Comparison of ENCODE assay signal across 1 cellular context in genomic region chrX:37685452-37686347, GRCh38.
TF ChIP-seq lines count a peak whose summit lies in the region.

Gene XK, plus strand, starts transcription at chrX:37685791. Its CDS starts 171 bp downstream, at chrX:37685962.

TF ChIP-seq in WTC11, 78 proteins besides CTCF, POLR2A, EP300 and RAD21 (continued from another document and continues in another):
- TF ChIP-seq, protein P1, sequence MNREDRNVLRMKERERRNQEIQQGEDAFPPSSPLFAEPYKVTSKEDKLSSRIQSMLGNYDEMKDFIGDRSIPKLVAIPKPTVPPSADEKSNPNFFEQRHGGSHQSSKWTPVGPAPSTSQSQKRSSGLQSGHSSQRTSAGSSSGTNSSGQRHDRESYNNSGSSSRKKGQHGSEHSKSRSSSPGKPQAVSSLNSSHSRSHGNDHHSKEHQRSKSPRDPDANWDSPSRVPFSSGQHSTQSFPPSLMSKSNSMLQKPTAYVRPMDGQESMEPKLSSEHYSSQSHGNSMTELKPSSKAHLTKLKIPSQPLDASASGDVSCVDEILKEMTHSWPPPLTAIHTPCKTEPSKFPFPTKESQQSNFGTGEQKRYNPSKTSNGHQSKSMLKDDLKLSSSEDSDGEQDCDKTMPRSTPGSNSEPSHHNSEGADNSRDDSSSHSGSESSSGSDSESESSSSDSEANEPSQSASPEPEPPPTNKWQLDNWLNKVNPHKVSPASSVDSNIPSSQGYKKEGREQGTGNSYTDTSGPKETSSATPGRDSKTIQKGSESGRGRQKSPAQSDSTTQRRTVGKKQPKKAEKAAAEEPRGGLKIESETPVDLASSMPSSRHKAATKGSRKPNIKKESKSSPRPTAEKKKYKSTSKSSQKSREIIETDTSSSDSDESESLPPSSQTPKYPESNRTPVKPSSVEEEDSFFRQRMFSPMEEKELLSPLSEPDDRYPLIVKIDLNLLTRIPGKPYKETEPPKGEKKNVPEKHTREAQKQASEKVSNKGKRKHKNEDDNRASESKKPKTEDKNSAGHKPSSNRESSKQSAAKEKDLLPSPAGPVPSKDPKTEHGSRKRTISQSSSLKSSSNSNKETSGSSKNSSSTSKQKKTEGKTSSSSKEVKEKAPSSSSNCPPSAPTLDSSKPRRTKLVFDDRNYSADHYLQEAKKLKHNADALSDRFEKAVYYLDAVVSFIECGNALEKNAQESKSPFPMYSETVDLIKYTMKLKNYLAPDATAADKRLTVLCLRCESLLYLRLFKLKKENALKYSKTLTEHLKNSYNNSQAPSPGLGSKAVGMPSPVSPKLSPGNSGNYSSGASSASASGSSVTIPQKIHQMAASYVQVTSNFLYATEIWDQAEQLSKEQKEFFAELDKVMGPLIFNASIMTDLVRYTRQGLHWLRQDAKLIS (CRISPR knock-in tag; IDR thresholded peaks at IDR 0.05; ENCODE audit: borderline replicate concordance), result peak; percentile 74; the same call in 1 of the 2 replicates
- TF ChIP-seq, protein P2, sequence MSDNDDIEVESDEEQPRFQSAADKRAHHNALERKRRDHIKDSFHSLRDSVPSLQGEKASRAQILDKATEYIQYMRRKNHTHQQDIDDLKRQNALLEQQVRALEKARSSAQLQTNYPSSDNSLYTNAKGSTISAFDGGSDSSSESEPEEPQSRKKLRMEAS (CRISPR knock-in tag; IDR thresholded peaks at IDR 0.05), result peak; percentile 97
- TF ChIP-seq TCF7 (CRISPR knock-in tag; IDR thresholded peaks at IDR 0.05; ENCODE audit: low read depth) (peak; percentile 82; the same call in 1 of the 2 replicates), CREM (CRISPR knock-in tag; IDR thresholded peaks at IDR 0.05) (0 out of 2 replicates have a peak, but pooled peaks have one; percentile 27), GRHL2 (CRISPR knock-in tag; IDR thresholded peaks at IDR 0.05; ENCODE audit: insufficient replicate concordance, severe bottlenecking) (no peak), ZNF219 (CRISPR knock-in tag; IDR thresholded peaks at IDR 0.05; ENCODE audit: borderline replicate concordance) (no peak), MYBL2 (CRISPR knock-in tag; IDR thresholded peaks at IDR 0.05) (peak; percentile 94), NR2C2 (CRISPR knock-in tag; IDR thresholded peaks at IDR 0.05) (peak; percentile 63; the same call in 1 of the 2 replicates), EMX1 (CRISPR knock-in tag; IDR thresholded peaks at IDR 0.05) (no peak), ZNF396 (CRISPR knock-in tag; IDR thresholded peaks at IDR 0.05; ENCODE audit: borderline replicate concordance) (no peak), GABPB1 (CRISPR knock-in tag; IDR thresholded peaks at IDR 0.05) (no peak), NFYB (CRISPR knock-in tag; conservative IDR thresholded peaks at IDR 0.05; ENCODE audit: low read depth) (0 out of 2 replicates have a peak, but pooled peaks have one; percentile 36), NR3C1 (CRISPR knock-in tag; conservative IDR thresholded peaks at IDR 0.05; ENCODE audit: low read depth) (no peak), GTF2I (CRISPR knock-in tag; conservative IDR thresholded peaks at IDR 0.05) (no peak), ESRRA (CRISPR knock-in tag; IDR thresholded peaks at IDR 0.05; ENCODE audit: borderline replicate concordance) (peak; percentile 94), JUN (CRISPR knock-in tag; IDR thresholded peaks at IDR 0.05) (peak; percentile 92), RELA (CRISPR knock-in tag; IDR thresholded peaks at IDR 0.05; ENCODE audit: borderline replicate concordance) (peak; percentile 96), USF1 (CRISPR knock-in tag; IDR thresholded peaks at IDR 0.05) (peak; percentile 62), ZNF121 (CRISPR knock-in tag; IDR thresholded peaks at IDR 0.05) (no peak), SMAD3 (CRISPR knock-in tag; IDR thresholded peaks at IDR 0.05; ENCODE audit: borderline replicate concordance) (peak; percentile 95; the same call in 1 of the 2 replicates), PRRX2 (CRISPR knock-in tag; IDR thresholded peaks at IDR 0.05) (no peak), ZNF281 (CRISPR knock-in tag; IDR thresholded peaks at IDR 0.05) (peak; percentile 86), ETV6 (CRISPR knock-in tag; IDR thresholded peaks at IDR 0.05) (peak; percentile 91), IRF1 (CRISPR knock-in tag; IDR thresholded peaks at IDR 0.05) (peak; percentile 91)
- TF ChIP-seq, protein P3, sequence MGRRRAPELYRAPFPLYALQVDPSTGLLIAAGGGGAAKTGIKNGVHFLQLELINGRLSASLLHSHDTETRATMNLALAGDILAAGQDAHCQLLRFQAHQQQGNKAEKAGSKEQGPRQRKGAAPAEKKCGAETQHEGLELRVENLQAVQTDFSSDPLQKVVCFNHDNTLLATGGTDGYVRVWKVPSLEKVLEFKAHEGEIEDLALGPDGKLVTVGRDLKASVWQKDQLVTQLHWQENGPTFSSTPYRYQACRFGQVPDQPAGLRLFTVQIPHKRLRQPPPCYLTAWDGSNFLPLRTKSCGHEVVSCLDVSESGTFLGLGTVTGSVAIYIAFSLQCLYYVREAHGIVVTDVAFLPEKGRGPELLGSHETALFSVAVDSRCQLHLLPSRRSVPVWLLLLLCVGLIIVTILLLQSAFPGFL (CRISPR knock-in tag; IDR thresholded peaks at IDR 0.05; ENCODE audit: borderline replicate concordance), result 0 out of 2 replicates have a peak, but pooled peaks have one; percentile 75
- TF ChIP-seq, protein P4, sequence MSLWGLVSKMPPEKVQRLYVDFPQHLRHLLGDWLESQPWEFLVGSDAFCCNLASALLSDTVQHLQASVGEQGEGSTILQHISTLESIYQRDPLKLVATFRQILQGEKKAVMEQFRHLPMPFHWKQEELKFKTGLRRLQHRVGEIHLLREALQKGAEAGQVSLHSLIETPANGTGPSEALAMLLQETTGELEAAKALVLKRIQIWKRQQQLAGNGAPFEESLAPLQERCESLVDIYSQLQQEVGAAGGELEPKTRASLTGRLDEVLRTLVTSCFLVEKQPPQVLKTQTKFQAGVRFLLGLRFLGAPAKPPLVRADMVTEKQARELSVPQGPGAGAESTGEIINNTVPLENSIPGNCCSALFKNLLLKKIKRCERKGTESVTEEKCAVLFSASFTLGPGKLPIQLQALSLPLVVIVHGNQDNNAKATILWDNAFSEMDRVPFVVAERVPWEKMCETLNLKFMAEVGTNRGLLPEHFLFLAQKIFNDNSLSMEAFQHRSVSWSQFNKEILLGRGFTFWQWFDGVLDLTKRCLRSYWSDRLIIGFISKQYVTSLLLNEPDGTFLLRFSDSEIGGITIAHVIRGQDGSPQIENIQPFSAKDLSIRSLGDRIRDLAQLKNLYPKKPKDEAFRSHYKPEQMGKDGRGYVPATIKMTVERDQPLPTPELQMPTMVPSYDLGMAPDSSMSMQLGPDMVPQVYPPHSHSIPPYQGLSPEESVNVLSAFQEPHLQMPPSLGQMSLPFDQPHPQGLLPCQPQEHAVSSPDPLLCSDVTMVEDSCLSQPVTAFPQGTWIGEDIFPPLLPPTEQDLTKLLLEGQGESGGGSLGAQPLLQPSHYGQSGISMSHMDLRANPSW (CRISPR knock-in tag; conservative IDR thresholded peaks at IDR 0.05; ENCODE audit: low read depth), result no peak
- TF ChIP-seq, protein P5, sequence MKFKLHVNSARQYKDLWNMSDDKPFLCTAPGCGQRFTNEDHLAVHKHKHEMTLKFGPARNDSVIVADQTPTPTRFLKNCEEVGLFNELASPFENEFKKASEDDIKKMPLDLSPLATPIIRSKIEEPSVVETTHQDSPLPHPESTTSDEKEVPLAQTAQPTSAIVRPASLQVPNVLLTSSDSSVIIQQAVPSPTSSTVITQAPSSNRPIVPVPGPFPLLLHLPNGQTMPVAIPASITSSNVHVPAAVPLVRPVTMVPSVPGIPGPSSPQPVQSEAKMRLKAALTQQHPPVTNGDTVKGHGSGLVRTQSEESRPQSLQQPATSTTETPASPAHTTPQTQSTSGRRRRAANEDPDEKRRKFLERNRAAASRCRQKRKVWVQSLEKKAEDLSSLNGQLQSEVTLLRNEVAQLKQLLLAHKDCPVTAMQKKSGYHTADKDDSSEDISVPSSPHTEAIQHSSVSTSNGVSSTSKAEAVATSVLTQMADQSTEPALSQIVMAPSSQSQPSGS (CRISPR knock-in tag; IDR thresholded peaks at IDR 0.05; ENCODE audit: borderline replicate concordance, low read depth), result 0 out of 2 replicates have a peak, but pooled peaks have one; percentile 44
- TF ChIP-seq, protein P6, sequence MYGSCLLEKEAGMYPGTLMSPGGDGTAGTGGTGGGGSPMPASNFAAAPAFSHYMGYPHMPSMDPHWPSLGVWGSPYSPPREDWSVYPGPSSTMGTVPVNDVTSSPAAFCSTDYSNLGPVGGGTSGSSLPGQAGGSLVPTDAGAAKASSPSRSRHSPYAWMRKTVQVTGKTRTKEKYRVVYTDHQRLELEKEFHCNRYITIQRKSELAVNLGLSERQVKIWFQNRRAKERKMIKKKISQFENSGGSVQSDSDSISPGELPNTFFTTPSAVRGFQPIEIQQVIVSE (CRISPR knock-in tag; IDR thresholded peaks at IDR 0.05; ENCODE audit: borderline replicate concordance), result no peak
- TF ChIP-seq, protein P7, sequence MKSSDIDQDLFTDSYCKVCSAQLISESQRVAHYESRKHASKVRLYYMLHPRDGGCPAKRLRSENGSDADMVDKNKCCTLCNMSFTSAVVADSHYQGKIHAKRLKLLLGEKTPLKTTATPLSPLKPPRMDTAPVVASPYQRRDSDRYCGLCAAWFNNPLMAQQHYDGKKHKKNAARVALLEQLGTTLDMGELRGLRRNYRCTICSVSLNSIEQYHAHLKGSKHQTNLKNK (CRISPR knock-in tag; IDR thresholded peaks at IDR 0.05), result no peak
- TF ChIP-seq, protein P8, sequence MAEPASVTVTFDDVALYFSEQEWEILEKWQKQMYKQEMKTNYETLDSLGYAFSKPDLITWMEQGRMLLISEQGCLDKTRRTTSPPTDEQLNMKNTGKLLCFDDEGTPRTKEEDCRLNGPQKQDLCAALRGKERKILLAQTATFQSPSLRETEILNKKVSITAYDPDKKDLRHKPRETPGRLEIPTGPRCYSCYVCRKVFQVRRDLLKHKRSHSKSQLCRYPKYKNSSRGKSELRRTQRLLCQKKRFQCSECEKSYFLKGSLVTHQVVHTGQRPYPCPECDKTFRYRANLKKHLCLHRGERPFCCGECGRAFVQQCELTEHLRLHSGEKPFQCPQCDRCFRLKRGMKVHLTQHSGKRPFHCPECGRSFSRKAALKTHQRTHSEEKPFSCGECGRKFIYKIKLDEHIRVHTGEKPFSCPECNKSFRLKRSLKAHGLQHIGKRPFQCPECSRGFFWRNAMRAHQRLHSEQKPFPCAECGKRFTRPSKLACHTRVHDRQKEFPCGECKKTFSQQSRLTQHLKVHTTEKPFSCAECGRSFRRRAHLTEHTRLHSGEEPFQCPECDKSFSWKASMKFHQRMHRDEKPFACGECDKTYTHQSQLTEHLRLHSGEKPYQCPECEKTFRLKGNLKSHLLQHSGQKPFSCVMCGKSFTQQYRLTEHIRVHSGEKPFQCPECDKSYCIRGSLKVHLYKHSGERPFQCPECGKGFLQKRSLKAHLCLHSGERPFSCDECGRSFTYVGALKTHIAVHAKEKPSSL (CRISPR knock-in tag; conservative IDR thresholded peaks at IDR 0.05), result no peak
- TF ChIP-seq, protein P9, sequence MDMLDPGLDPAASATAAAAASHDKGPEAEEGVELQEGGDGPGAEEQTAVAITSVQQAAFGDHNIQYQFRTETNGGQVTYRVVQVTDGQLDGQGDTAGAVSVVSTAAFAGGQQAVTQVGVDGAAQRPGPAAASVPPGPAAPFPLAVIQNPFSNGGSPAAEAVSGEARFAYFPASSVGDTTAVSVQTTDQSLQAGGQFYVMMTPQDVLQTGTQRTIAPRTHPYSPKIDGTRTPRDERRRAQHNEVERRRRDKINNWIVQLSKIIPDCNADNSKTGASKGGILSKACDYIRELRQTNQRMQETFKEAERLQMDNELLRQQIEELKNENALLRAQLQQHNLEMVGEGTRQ (CRISPR knock-in tag; IDR thresholded peaks at IDR 0.05), result no peak
- TF ChIP-seq, protein P10, sequence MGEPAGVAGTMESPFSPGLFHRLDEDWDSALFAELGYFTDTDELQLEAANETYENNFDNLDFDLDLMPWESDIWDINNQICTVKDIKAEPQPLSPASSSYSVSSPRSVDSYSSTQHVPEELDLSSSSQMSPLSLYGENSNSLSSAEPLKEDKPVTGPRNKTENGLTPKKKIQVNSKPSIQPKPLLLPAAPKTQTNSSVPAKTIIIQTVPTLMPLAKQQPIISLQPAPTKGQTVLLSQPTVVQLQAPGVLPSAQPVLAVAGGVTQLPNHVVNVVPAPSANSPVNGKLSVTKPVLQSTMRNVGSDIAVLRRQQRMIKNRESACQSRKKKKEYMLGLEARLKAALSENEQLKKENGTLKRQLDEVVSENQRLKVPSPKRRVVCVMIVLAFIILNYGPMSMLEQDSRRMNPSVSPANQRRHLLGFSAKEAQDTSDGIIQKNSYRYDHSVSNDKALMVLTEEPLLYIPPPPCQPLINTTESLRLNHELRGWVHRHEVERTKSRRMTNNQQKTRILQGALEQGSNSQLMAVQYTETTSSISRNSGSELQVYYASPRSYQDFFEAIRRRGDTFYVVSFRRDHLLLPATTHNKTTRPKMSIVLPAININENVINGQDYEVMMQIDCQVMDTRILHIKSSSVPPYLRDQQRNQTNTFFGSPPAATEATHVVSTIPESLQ (CRISPR knock-in tag; IDR thresholded peaks at IDR 0.05), result 0 out of 2 replicates have a peak, but pooled peaks have one; percentile 49
